Comparison of ENCODE assay signal across 7 cellular contexts in the genomic region with DNA sequence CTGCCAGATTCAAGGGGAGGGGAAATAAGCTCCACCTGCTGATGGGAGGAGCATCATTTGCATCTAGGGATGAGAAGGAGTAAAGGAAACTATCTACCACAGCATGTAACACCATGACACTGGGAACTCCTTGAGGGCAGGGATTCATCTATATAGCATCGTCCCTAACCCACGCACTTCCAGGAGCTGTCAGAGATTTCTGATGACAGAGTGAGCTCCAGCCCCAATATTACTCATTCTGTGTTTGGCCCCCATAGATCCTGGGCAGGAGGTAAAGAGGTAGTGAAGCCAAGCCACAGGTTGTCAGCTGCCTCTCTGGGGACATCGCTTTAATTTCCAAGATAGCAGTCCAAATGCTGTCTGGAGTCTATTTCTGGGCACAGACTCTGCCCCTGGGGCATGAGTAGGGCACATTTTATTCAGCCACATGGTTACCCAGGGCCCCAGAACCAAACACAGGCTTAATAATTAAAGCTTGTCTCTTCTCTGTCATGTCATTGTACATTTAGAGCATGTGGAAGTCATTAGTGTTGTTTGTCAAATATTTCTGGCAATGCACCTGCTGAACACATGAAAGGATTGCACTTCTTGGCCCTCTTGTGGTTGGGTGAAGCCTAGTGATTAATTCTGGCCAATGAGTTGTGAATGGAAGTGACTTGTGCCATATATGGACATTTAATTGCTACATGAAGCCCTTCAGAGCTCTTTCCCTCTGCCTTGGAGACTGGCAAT.
DNase-seq lines count a peak whose midpoint lies in the region; ATAC-seq and TF ChIP-seq lines count a peak whose summit lies in the region.

No MANE protein-coding gene starts in this region.

- intact Hi-C loops in gastrocnemius medialis (cut with DNase I; ENCODE audit: low total_unique reads), result no loop called here

- no peak overlapping the region for H3K4me3 ChIP-seq in gastrocnemius medialis

- TF ChIP-seq CTCF in gastrocnemius medialis (IDR thresholded peaks at IDR 0.05 in 4 of 5, conservative IDR thresholded peaks at IDR 0.05 in 1 of 5), result peak in 3 of 5 experiments; percentile 8 to 32 (median 22)

- H3K27ac ChIP-seq in gastrocnemius medialis, result peak overlapping the region in 1 of 4 donors; percentile 17

- no peaks in the 10 kb centered on the region for H3K36me3 ChIP-seq in gastrocnemius medialis

- DNase-seq in NCI-H146 (lab: John Stamatoyannopoulos, UW), result peak; percentile 89
- no peak for DNase-seq in gastrocnemius medialis
- DNase-seq in AG20443 (ENCODE audit: low spot score), result no peak
- DNase-seq in NCI-H2227 (lab: John Stamatoyannopoulos, UW; ENCODE audit: unreplicated experiment), result no peak

- peak; percentile 48 for ATAC-seq in GM21529 (IDR thresholded peaks at IDR 0.05; ENCODE audit: unreplicated experiment)
- no peak for ATAC-seq in SK-N-SH treated with all-trans-retinoic acid at 6 μM for 48 hours
- peak in 1 of 2 donors; percentile 75 for ATAC-seq in gastrocnemius medialis
- no peak for ATAC-seq in GM21381 (IDR thresholded peaks at IDR 0.05; ENCODE audit: unreplicated experiment)

- H3K4me1 ChIP-seq in gastrocnemius medialis, result peaks cover 0 to 4% of the 10 kb centered on the region in 2 donors

- in situ Hi-C loops in gastrocnemius medialis (cut with MboI; ENCODE audit: low sequenced_read_pairs in 4 of 4), result no loop called here

- H3K9me3 ChIP-seq in gastrocnemius medialis, result no peaks in the 10 kb centered on the region

- no peaks in the 10 kb centered on the region for H3K27me3 ChIP-seq in gastrocnemius medialis

- no peak for TF ChIP-seq POLR2A in gastrocnemius medialis (IDR thresholded peaks at IDR 0.05)

TF ChIP-seq in SK-N-SH treated with all-trans-retinoic acid at 6 μM for 48 hours, 23 proteins besides CTCF, POLR2A, EP300 and RAD21:
- TF ChIP-seq TCF4 (CRISPR knock-in tag; IDR thresholded peaks at IDR 0.05; ENCODE audit: borderline replicate concordance) (peak; percentile 16; the same call in 1 of the 2 replicates), ZFP3 (CRISPR knock-in tag; IDR thresholded peaks at IDR 0.05) (no peak)
TF ChIP-seq in SK-N-SH treated with all-trans-retinoic acid at 6 μM for 48 hours: peak in this region for 1.
